In genomic region chr1:27108588-27108987, GRCh38 we compare ENCODE assay signal across 12 cellular contexts. TPM values are rescaled to one million over a fixed set of nuclear protein-coding genes. Genes with fewer than 3 reads are reported as not detected.
DNase-seq lines count a peak whose midpoint lies in the region; ATAC-seq, FAIRE-seq and TF ChIP-seq lines count a peak whose summit lies in the region.
"Had no signal": no experiment of that assay in that cellular context is flagged by ENCODE, and none has a peak within 500 bp of the region (broad histone marks: within the 10 kb centered on the region; RNA-seq: fewer than 3 reads in every experiment).

No MANE protein-coding gene starts in this region.

- H3K27ac ChIP-seq in liver (ENCODE audit: low read depth in 1 of 2, low read length in 2 of 2) (peak overlapping the region in 1 of 2 donors; percentile 43), HepG2 (ENCODE audit: extremely low read length, insufficient read depth, low read length) (no peak overlapping the region), mesendoderm (ENCODE audit: low read depth, low read length) (no peak overlapping the region)
- H3K27ac ChIP-seq: HL-60 had no signal

- peaks cover 24% of the 10 kb centered on the region for H3K4me1 Mint-ChIP-seq in activated T-helper 17 cell treated with anti-CD3 and anti-CD28 coated beads, Interleukin-2, amount 50 U/mL, for 72 hours
- H3K4me1 Mint-ChIP-seq in neural crest cell = peaks cover 20% of the 10 kb centered on the region

- no peak overlapping the region for H2BK5ac ChIP-seq in mesendoderm (ENCODE audit: low read length)

- H3K4ac ChIP-seq in mesendoderm (ENCODE audit: low read depth, low read length) = no peak overlapping the region

- in situ Hi-C loops in HepG2 (cut with HindIII; ENCODE audit: extremely low pct_ligation_motif_present, low pct_unique_long_range_greater_than_20kb) = no loop called here

- H3K9me3 ChIP-seq in liver (ENCODE audit: control insufficient read depth in 4 of 4, low read length in 3 of 4) (no peaks in the 10 kb centered on the region), HepG2 (ENCODE audit: low read length) (no peaks in the 10 kb centered on the region)

- no peak overlapping the region for H2AK5ac ChIP-seq in mesendoderm (ENCODE audit: low read length)

- FAIRE-seq in HepG2 (lab: Jason Lieb, UNC) = no peak

- H3K4me3 ChIP-seq in liver (ENCODE audit: low read depth in 1 of 3, low read length in 3 of 3) (no peak overlapping the region), HepG2 (replicated peaks in 1 of 3; ENCODE audit: insufficient read depth in 1 of 3, low read depth in 2 of 3, low read length in 3 of 3) (no peak overlapping the region), mesendoderm (ENCODE audit: low read length) (no peak overlapping the region)

- H3K27ac Mint-ChIP-seq in activated T-helper 17 cell treated with anti-CD3 and anti-CD28 coated beads, Interleukin-2, amount 50 U/mL, for 72 hours = peak overlapping the region; percentile 85
- peak overlapping the region; percentile 27 for H3K27ac Mint-ChIP-seq in neural crest cell (ENCODE audit: unreplicated experiment)

- no peaks in the 10 kb centered on the region for H3K79me1 ChIP-seq in mesendoderm (ENCODE audit: low read length)

- H4K20me1 ChIP-seq in HepG2 (ENCODE audit: insufficient read depth, low read length) = no peaks in the 10 kb centered on the region

- H3K9ac ChIP-seq in liver (ENCODE audit: low read depth in 1 of 2, low read length in 2 of 2) = no peak overlapping the region
- no peak overlapping the region for H3K9ac ChIP-seq in HepG2 (ENCODE audit: insufficient read depth, low read depth, low read length)
- H3K9ac ChIP-seq in mesendoderm (ENCODE audit: low read length) = no peak overlapping the region

- H3K79me2 ChIP-seq in HepG2 (ENCODE audit: insufficient read depth, low read length) (no peaks in the 10 kb centered on the region), mesendoderm (ENCODE audit: control insufficient read depth, insufficient read depth, low read length) (no peaks in the 10 kb centered on the region)

- H4K5ac ChIP-seq in mesendoderm (ENCODE audit: low read length) = no peak overlapping the region

- BruUV-seq in HepG2 (replicated peaks; lab: Mats Ljungman, UMichigan) = no TSS peak

- H4K8ac ChIP-seq in mesendoderm (ENCODE audit: low read depth, low read length) = no peak overlapping the region

- no peak overlapping the region for H2AFZ ChIP-seq in HepG2 (ENCODE audit: low read length)

- H3K27me3 ChIP-seq in liver (ENCODE audit: control insufficient read depth in 4 of 4, insufficient read depth in 4 of 4, low read length in 3 of 4) = no peaks in the 10 kb centered on the region
- no peaks in the 10 kb centered on the region for H3K27me3 ChIP-seq in HepG2 (ENCODE audit: control insufficient read depth in 1 of 2, insufficient read depth in 2 of 2, low read length in 2 of 2)
- H3K27me3 ChIP-seq in mesendoderm (ENCODE audit: insufficient read depth, low read length, poor library complexity) = no peaks in the 10 kb centered on the region

- TF ChIP-seq CTCF in liver (IDR thresholded peaks at IDR 0.05; ENCODE audit: low read depth, low read length, missing input control) (no peak), HepG2 (CRISPR knock-in tag; IDR thresholded peaks at IDR 0.05) (no peak), neural crest cell (conservative IDR thresholded peaks at IDR 0.05) (no peak)

- no peak for TF ChIP-seq POLR2A in HepG2 (IDR thresholded peaks at IDR 0.05; ENCODE audit: insufficient read depth in 1 of 2, low read depth in 2 of 2, low read length in 2 of 2)

- peaks cover 11% of the 10 kb centered on the region for H3K36me3 Mint-ChIP-seq in activated T-helper 17 cell treated with anti-CD3 and anti-CD28 coated beads, Interleukin-2, amount 50 U/mL, for 72 hours (ENCODE audit: low read depth)
- H3K36me3 Mint-ChIP-seq in neural crest cell (ENCODE audit: low read depth) = peaks cover 3% of the 10 kb centered on the region

- no peak overlapping the region for H3K56ac ChIP-seq in mesendoderm (ENCODE audit: low read length)

- peak overlapping the region; percentile 48 for H3K4me3 Mint-ChIP-seq in activated T-helper 17 cell treated with anti-CD3 and anti-CD28 coated beads, Interleukin-2, amount 50 U/mL, for 72 hours
- no peak overlapping the region for H3K4me3 Mint-ChIP-seq in neural crest cell
- H3K4me3 Mint-ChIP-seq: CD4-positive, alpha-beta T cell had no signal

- no peak overlapping the region for H2BK120ac ChIP-seq in mesendoderm (ENCODE audit: low read depth, low read length)

- WGBS in liver = 64% methylated on average over 7 of the region's 7 CpGs
- WGBS in HepG2 (ENCODE audit: low lambda C conversion rate) = 93% methylated on average over 7 of the region's 7 CpGs
- no CpG with 5 or more reads among the region's 7 CpGs for WGBS in mesendoderm (ENCODE audit: extremely low coverage, insufficient coverage, low lambda C conversion rate)

- H3K4me2 ChIP-seq in HepG2 (ENCODE audit: low read depth, low read length) = no peak overlapping the region
- H3K4me2 ChIP-seq in mesendoderm (ENCODE audit: low read length) = no peak overlapping the region

- no peak for DNase-seq in HepG2 (ENCODE audit: low spot score)
- no peak for DNase-seq in neural crest cell (ENCODE audit: low read depth, low spot score)
- no peak for DNase-seq in mesendoderm
- DNase-seq in NCI-H187 treated with DMSO at 0.1 percent for 48 hours (lab: John Stamatoyannopoulos, UW) = no peak
- DNase-seq in left cardiac atrium = no peak
- DNase-seq: C1 segment of cervical spinal cord; CD4-positive, alpha-beta T cell; DMS 273 treated with DMSO at 0.1 percent for 48 hours; HCEC 1CT had no signal

- intact Hi-C loops in HepG2 (cut with micrococcal nuclease; ENCODE audit: unreplicated experiment) = no loop called here
- intact Hi-C loops in left cardiac atrium (cut with DNase I) = loop anchor here (5.0 to 10.0 kb wide), 2 partner anchors 89 to 286 kb away; partner anchors contain the start of gene GPR3 (in 1 of the 2)

- no peak overlapping the region for H2BK15ac ChIP-seq in mesendoderm (replicated peaks; ENCODE audit: low read depth)

- no peak overlapping the region for H3K18ac ChIP-seq in mesendoderm (ENCODE audit: low read length)

- H3K4me1 ChIP-seq in liver (ENCODE audit: control insufficient read depth in 4 of 4, insufficient read depth in 4 of 4, low read length in 3 of 4) (peaks cover 9 to 47% (median 34%) of the 10 kb centered on the region in 4 donors), HepG2 (ENCODE audit: insufficient read depth, low read length) (peaks cover 10% of the 10 kb centered on the region; the same call in 1 of the 2 replicates), mesendoderm (ENCODE audit: control insufficient read depth, low read depth, low read length) (no peaks in the 10 kb centered on the region)

- no peak for ATAC-seq in HepG2
- no peak for ATAC-seq in activated T-helper 17 cell treated with anti-CD3 and anti-CD28 coated beads, Interleukin-2, amount 50 U/mL, for 72 hours (replicated peaks)
- ATAC-seq in left cardiac atrium = no peak

- H3K36me3 ChIP-seq in liver (ENCODE audit: control insufficient read depth in 4 of 4, insufficient read depth in 3 of 4, low read depth in 1 of 4, low read length in 3 of 4) (peaks cover 0 to 2% (median 0%) of the 10 kb centered on the region in 4 donors), HepG2 (replicated peaks in 1 of 2; ENCODE audit: control insufficient read depth in 1 of 2, insufficient read depth in 2 of 2, low read length in 2 of 2) (peaks cover 2 to 8% of the 10 kb centered on the region in 2 experiments; a peak in 1 of 5 replicates), mesendoderm (ENCODE audit: control insufficient read depth, insufficient read depth, low read length) (no peaks in the 10 kb centered on the region)

- no peaks in the 10 kb centered on the region for H3K27me3 Mint-ChIP-seq in activated T-helper 17 cell treated with anti-CD3 and anti-CD28 coated beads, Interleukin-2, amount 50 U/mL, for 72 hours
- no peaks in the 10 kb centered on the region for H3K27me3 Mint-ChIP-seq in neural crest cell (ENCODE audit: low read depth)
- H3K27me3 Mint-ChIP-seq: CD4-positive, alpha-beta T cell had no signal

- POLR2A ChIA-PET in HepG2 (lab: Yijun Ruan, JAX) = no interaction called here

- no peaks in the 10 kb centered on the region for H3K9me3 Mint-ChIP-seq in activated T-helper 17 cell treated with anti-CD3 and anti-CD28 coated beads, Interleukin-2, amount 50 U/mL, for 72 hours
- no peaks in the 10 kb centered on the region for H3K9me3 Mint-ChIP-seq in neural crest cell
- H3K9me3 Mint-ChIP-seq: CD4-positive, alpha-beta T cell had no signal

- TF ChIP-seq EP300 in HepG2 (IDR thresholded peaks at IDR 0.05; ENCODE audit: low read depth in 2 of 2, low read length in 2 of 2) (no peak), HepG2 (CRISPR knock-in tag; IDR thresholded peaks at IDR 0.05; ENCODE audit: borderline replicate concordance) (no peak)

- TF ChIP-seq RAD21 in liver (IDR thresholded peaks at IDR 0.05) (peak; percentile 12 to 16), HepG2 (CRISPR knock-in tag; IDR thresholded peaks at IDR 0.05) (no peak)

- CTCF ChIA-PET in HepG2 (lab: Yijun Ruan, JAX; ENCODE audit: low intra/inter-chr PET ratio, low total read pairs) = no interaction called here

- no peak overlapping the region for H3K23ac ChIP-seq in mesendoderm (ENCODE audit: low read length)

RNA-seq across cellular contexts. Expression of gene SLC9A1, which starts 46.3 kb away (rescaled TPM):
- total RNA-seq in liver = 1 to 10 TPM; 1.3 to 3.2 TPM
- polyA plus RNA-seq in liver = 1 to 10 TPM; 1.3 to 1.7 TPM
- 2.7 and 2.9 TPM in 2 replicates for total RNA-seq in HepG2 (2016; rRNA removed; fragmentation: Illumina TruSeq; extraction: Trizol)
- 1.8 and 2.1 TPM in 2 replicates for total RNA-seq in HepG2 (2016; cell fraction: cytosol; rRNA removed; fragmentation: Illumina TruSeq; extraction: Trizol; ENCODE audit: low read depth)
- total RNA-seq in HepG2 (2016; cell fraction: insoluble cytoplasmic fraction; rRNA removed; fragmentation: Illumina TruSeq; extraction: Trizol) = 1.6 and 2.5 TPM in 2 replicates
- 3.1 and 3.8 TPM in 2 replicates for total RNA-seq in HepG2 (2016; cell fraction: membrane; rRNA removed; fragmentation: Illumina TruSeq; extraction: Trizol)
- total RNA-seq in HepG2 (2016; cell fraction: nucleus; rRNA removed; fragmentation: Illumina TruSeq; extraction: Trizol) = 3.9 and 5.2 TPM in 2 replicates
- 1.4 and 1.7 TPM in 2 replicates for polyA plus RNA-seq in HepG2 (2011; rRNA removed)
- polyA plus RNA-seq in HepG2 (2011; cell fraction: cytosol; rRNA removed) = 1.0 and 2.7 TPM in 2 replicates
- polyA plus RNA-seq in HepG2 (2011; cell fraction: nucleus; rRNA removed) = 5.0 and 5.3 TPM in 2 replicates
- 4.8 and 6.7 TPM in 2 replicates for polyA plus RNA-seq in HepG2 (2012)
- polyA plus RNA-seq in HepG2 (2016; cell fraction: cytosol; fragmentation: Illumina TruSeq; extraction: Trizol; ENCODE audit: low read depth) = 0.97 and 1.3 TPM in 2 replicates
- polyA plus RNA-seq in HepG2 (2016; cell fraction: insoluble cytoplasmic fraction; fragmentation: Illumina TruSeq; extraction: Trizol; ENCODE audit: low read depth) = 2.6 and 5.0 TPM in 2 replicates
- polyA plus RNA-seq in HepG2 (2016; cell fraction: membrane; fragmentation: Illumina TruSeq; extraction: Trizol; ENCODE audit: low read depth) = 2.2 and 2.7 TPM in 2 replicates
- 11.1 and 12.2 TPM in 2 replicates for polyA plus RNA-seq in HepG2 (2016; cell fraction: nucleus; fragmentation: Illumina TruSeq; extraction: Trizol; ENCODE audit: insufficient read depth, low read depth)
- 5.1 and 11.1 TPM in 2 replicates for polyA minus RNA-seq in HepG2 (2011; rRNA and poly(A)+ RNA removed; ENCODE audit: low replicate concordance)
- 1.7 and 4.4 TPM in 2 replicates for polyA minus RNA-seq in HepG2 (2011; cell fraction: cytosol; rRNA and poly(A)+ RNA removed)
- 3.1 and 3.2 TPM in 2 replicates for polyA minus RNA-seq in HepG2 (2011; cell fraction: nucleus; rRNA and poly(A)+ RNA removed)
- total RNA-seq in activated T-helper 17 cell treated with anti-CD3 and anti-CD28 coated beads, Interleukin-2, amount 50 U/mL, for 72 hours = 10 to 100 TPM; 15.3 to 20.6 TPM
- 24.2 and 27.1 TPM in 2 replicates for total RNA-seq in neural crest cell
- polyA plus RNA-seq in mesendoderm (2013, experiment 1 of 2) = 22.3 TPM
- polyA plus RNA-seq in mesendoderm (2013, experiment 2 of 2) = 22.0 TPM
- 10 to 100 TPM; 17.4 to 37.3 TPM for total RNA-seq in left cardiac atrium
